ENCODE assay signal across 23 cellular contexts in genomic region chr3:165359005-165359404, GRCh38.
"Had no signal": no experiment of that assay in that cellular context is flagged by ENCODE, and none has a peak within 500 bp of the region (broad histone marks: within the 10 kb centered on the region; RNA-seq: fewer than 3 reads in every experiment).

No MANE protein-coding gene starts in this region.

- ATAC-seq: activated CD4-positive, alpha-beta T cell treated with anti-CD3 and anti-CD28 coated beads for 36 hours; activated T-helper 17 cell treated with anti-CD3 and anti-CD28 coated beads, Interleukin-2, amount 50 U/mL, for 72 hours; T-cell had no signal

- H3K27ac ChIP-seq: colonic mucosa, VCaP had no signal

- H3K36me3 ChIP-seq: colonic mucosa had no signal

- DNase-seq: activated CD4-positive, alpha-beta memory T cell treated with anti-CD3 and anti-CD28 coated beads, Interleukin-2, amount 10 ng/mL, durations not matched to agents 7 days and 5 days; activated CD4-positive, alpha-beta T cell treated with anti-CD3 and anti-CD28 coated beads for 36 hours; activated CD4-positive, alpha-beta T cell treated with anti-CD3 and anti-CD28 coated beads, Interleukin-2, amount 50 U/mL, for 1 hour; activated CD4-positive, CD25-positive, alpha-beta regulatory T cell; activated gamma-delta T cell; activated naive CD4-positive, alpha-beta T cell treated with anti-CD3 and anti-CD28 coated beads for 36 hours; activated naive CD8-positive, alpha-beta T cell treated with anti-CD3 and anti-CD28 coated beads for 36 hours; activated T-cell treated with anti-CD3 and anti-CD28 coated beads for 4 hours; activated T-cell treated with anti-CD3 and anti-CD28 coated beads, Interleukin-2, amount 50 U/mL, for 48 hours; anterior cingulate cortex; colonic mucosa; KG1; NCI-H1105 treated with DMSO at 0.1 percent for 48 hours; NCI-H1436 treated with DMSO at 0.1 percent for 48 hours; NCI-H187; NCI-H2081; NCI-H524; SHP77; T-cell; T-helper 2 cell; T1000 had no signal

- H3K9me3 ChIP-seq: colonic mucosa had no signal

- H3K4me3 ChIP-seq: colonic mucosa had no signal

- H3K27me3 ChIP-seq: colonic mucosa had no signal
